In the genomic region with DNA sequence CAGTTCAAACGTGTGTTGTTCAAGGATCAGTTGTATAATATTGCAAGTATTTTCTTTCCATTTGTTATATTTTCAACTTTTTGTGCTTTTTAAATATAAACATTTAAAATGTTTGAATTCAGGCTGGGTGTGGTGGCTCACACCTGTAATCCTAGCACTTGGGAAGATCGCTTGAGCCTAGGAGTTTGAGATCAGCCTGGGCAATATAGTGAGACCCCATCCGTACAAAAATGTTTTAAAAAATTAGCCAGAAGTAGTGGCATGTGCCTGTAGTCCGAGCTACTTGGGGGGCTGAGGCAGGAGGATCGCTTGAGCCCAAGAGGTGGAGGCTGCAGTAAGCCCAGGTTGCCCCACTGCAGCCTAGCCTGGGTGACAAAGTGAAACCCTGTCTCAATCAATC, we compare ENCODE assay signal across 27 cellular contexts. TPM values are rescaled to one million over a fixed set of nuclear protein-coding genes. Genes with fewer than 3 reads are reported as not detected.
DNase-seq lines count a peak whose midpoint lies in the region; ATAC-seq, FAIRE-seq and TF ChIP-seq lines count a peak whose summit lies in the region.
"Had no signal": no experiment of that assay in that cellular context is flagged by ENCODE, and none has a peak within 500 bp of the region (broad histone marks: within the 10 kb centered on the region; RNA-seq: fewer than 3 reads in every experiment).

No MANE protein-coding gene starts in this region.

- H3K9me1 ChIP-seq in K562 (ENCODE audit: control insufficient read depth, insufficient read depth, low read length) = no peaks in the 10 kb centered on the region

- in situ Hi-C loops in K562 (cut with MboI) = no loop called here

- H3K4me2 ChIP-seq in K562 (ENCODE audit: insufficient read depth, low read length) = no peak overlapping the region
- H3K4me2 ChIP-seq: BLaER1 treated with 17β-estradiol and CSF1 and Interleukin-3, amounts not matched to agents 10 nM and 100 nM had no signal

- intact Hi-C loops in K562 (cut with micrococcal nuclease) = no loop called here

- H3K36me3 ChIP-seq in HEK293 (ENCODE audit: control insufficient read depth in 2 of 2, insufficient read depth in 1 of 2, low read length in 2 of 2) (no peaks in the 10 kb centered on the region), K562 (ENCODE audit: control insufficient read depth, insufficient read depth, low read length) (no peaks in the 10 kb centered on the region), BE2C (no peaks in the 10 kb centered on the region)
- H3K36me3 ChIP-seq: BLaER1 treated with 17β-estradiol and CSF1 and Interleukin-3, amounts not matched to agents 10 nM and 100 nM had no signal

- no peak for TF ChIP-seq RAD21 in K562 (CRISPR knock-in tag; conservative IDR thresholded peaks at IDR 0.05 in 1 of 2, IDR thresholded peaks at IDR 0.05 in 1 of 2)

- no peak for TF ChIP-seq POLR2A in K562 (conservative IDR thresholded peaks at IDR 0.05)

- FAIRE-seq in K562 (lab: Jason Lieb, UNC) = no peak
- FAIRE-seq: D721Med, GM12878, GM12892, GM18507 had no signal

- WGBS in K562 (ENCODE audit: insufficient coverage, low coverage, missing lambda C conversion rate) = 86% methylated on average over 5 of the region's 5 CpGs

- ATAC-seq in K562 = no peak
- ATAC-seq: CD8-positive, alpha-beta T cell; GM12878 had no signal

- H4K20me1 ChIP-seq in K562 (replicated peaks; ENCODE audit: control insufficient read depth, insufficient read depth, low read length) = no peaks in the 10 kb centered on the region

- POLR2A ChIA-PET in HEK293 (lab: Yijun Ruan, JAX) (interaction anchor here (1.4 kb wide), 1 partner anchor 11 kb away, joined by 4 read pairs; the partner anchor contains the start of gene PROS1), HEK293T (lab: Yijun Ruan, JAX) (interaction anchor here (1.6 kb wide), 1 partner anchor 78 kb away, joined by 7 read pairs; the partner anchor contains the start of genes DHFR2 and NSUN3), K562 (lab: Yijun Ruan, JAX) (no interaction called here)

- TF ChIP-seq EP300 in K562 (IDR thresholded peaks at IDR 0.05; ENCODE audit: low read length) = no peak

- DNase-seq in HEK293T (ENCODE audit: extremely low spot score) (no peak), K562 (ENCODE audit: extremely low read depth in 1 of 4, low spot score in 3 of 4) (no peak), DMS53 (lab: John Stamatoyannopoulos, UW) (no peak), NCI-H526 (lab: John Stamatoyannopoulos, UW) (no peak), BE2C (no peak)
- DNase-seq: 8988T; ACHN; Caco-2; Calu3; CD4-positive, alpha-beta T cell; CD8-positive, alpha-beta T cell; DMS79; DND-41; EL; GDM1 had no signal

- CTCF ChIA-PET in HEK293 (lab: Yijun Ruan, JAX) = interaction anchor here (0.7 kb wide), 1 partner anchor 250 kb away, joined by 3 read pairs; no protein-coding TSS in a partner anchor
- CTCF ChIA-PET in HEK293T (lab: Yijun Ruan, JAX) = no interaction called here
- CTCF ChIA-PET in K562 (lab: Yijun Ruan, JAX; ENCODE audit: low intra/inter-chr PET ratio) = no interaction called here

- H3K9ac ChIP-seq in K562 (ENCODE audit: insufficient read depth in 1 of 2, low read depth in 2 of 2, low read length in 2 of 2) = no peak overlapping the region
- H3K9ac ChIP-seq: BLaER1 treated with 17β-estradiol and CSF1 and Interleukin-3, amounts not matched to agents 10 nM and 100 nM had no signal

- TF ChIP-seq CTCF in HEK293 (tag by site-specific recombination; IDR thresholded peaks at IDR 0.05) = no peak
- no peak for TF ChIP-seq CTCF in K562 (IDR thresholded peaks at IDR 0.05 in 2 of 3, conservative IDR thresholded peaks at IDR 0.05 in 1 of 3; ENCODE audit: insufficient read depth in 2 of 3, low read depth in 1 of 3, low read length in 3 of 3)
- no peak for TF ChIP-seq CTCF in BE2C (IDR thresholded peaks at IDR 0.05; ENCODE audit: low read depth, low read length)

- H3K27me3 ChIP-seq in K562 (ENCODE audit: control insufficient read depth in 2 of 2, insufficient read depth in 2 of 2, low read length in 2 of 2) (no peaks in the 10 kb centered on the region), BE2C (no peaks in the 10 kb centered on the region)
- H3K27me3 ChIP-seq: BLaER1 treated with 17β-estradiol and CSF1 and Interleukin-3, amounts not matched to agents 10 nM and 100 nM had no signal

- H3K27ac ChIP-seq in HEK293 (ENCODE audit: extremely low read depth, low read depth, low read length) (no peak overlapping the region), K562 (ENCODE audit: extremely low read depth, low read depth, low read length) (no peak overlapping the region)
- H3K27ac ChIP-seq: BLaER1 treated with 17β-estradiol and CSF1 and Interleukin-3, amounts not matched to agents 10 nM and 100 nM; C4-2B had no signal

- no peak overlapping the region for H3K4me3 ChIP-seq in HEK293 (ENCODE audit: low read depth, low read length)
- no peak overlapping the region for H3K4me3 ChIP-seq in K562
- H3K4me3 ChIP-seq in BE2C (ENCODE audit: low read depth, low read length) = no peak overlapping the region
- H3K4me3 ChIP-seq: BLaER1 treated with 17β-estradiol and CSF1 and Interleukin-3, amounts not matched to agents 10 nM and 100 nM; GM12878 had no signal

- no TSS peak for BruUV-seq in K562 (replicated peaks; lab: Mats Ljungman, UMichigan)

- peaks cover 84% of the 10 kb centered on the region for H3K79me2 ChIP-seq in K562 (ENCODE audit: control insufficient read depth, insufficient read depth, low read length)

- no peak overlapping the region for H2AFZ ChIP-seq in K562 (ENCODE audit: low read depth, low read length)

- H3K9me3 ChIP-seq in HEK293 (ENCODE audit: control insufficient read depth, insufficient read depth, low read depth, low read length) = no peaks in the 10 kb centered on the region
- no peaks in the 10 kb centered on the region for H3K9me3 ChIP-seq in K562 (replicated peaks; ENCODE audit: control insufficient read depth, insufficient read depth, low read depth, low read length)
- no peaks in the 10 kb centered on the region for H3K9me3 ChIP-seq in BE2C
- H3K9me3 ChIP-seq: BLaER1 treated with 17β-estradiol and CSF1 and Interleukin-3, amounts not matched to agents 10 nM and 100 nM; Caco-2 had no signal

- peaks cover 8% of the 10 kb centered on the region; the same call in 1 of the 2 replicates for H3K4me1 ChIP-seq in HEK293 (ENCODE audit: control insufficient read depth, insufficient read depth, low read length)
- H3K4me1 ChIP-seq in K562 (replicated peaks in 1 of 2; ENCODE audit: control insufficient read depth in 2 of 2, insufficient read depth in 2 of 2, low read length in 2 of 2) = peaks cover 2 to 10% of the 10 kb centered on the region in 2 experiments; a peak in 2 of 5 replicates
- H3K4me1 ChIP-seq in BE2C = no peaks in the 10 kb centered on the region; the same call in 1 of the 2 replicates
- H3K4me1 ChIP-seq: Caco-2 had no signal

RNA-seq across cellular contexts. Expression of gene ARL13B, which starts 4.7 kb away (rescaled TPM):
- 5.9 and 11.5 TPM in 2 replicates for total RNA-seq in K562 (2011; cell fraction: chromatin; rRNA removed; ENCODE audit: low replicate concordance)
- total RNA-seq in K562 (2011; cell fraction: nucleolus; rRNA removed) = 5.2 and 10.0 TPM in 2 replicates
- 4.8 and 5.1 TPM in 2 replicates for total RNA-seq in K562 (2011; cell fraction: nucleoplasm; rRNA removed)
- total RNA-seq in K562 (2014; rRNA removed) (11.0 and 12.2 TPM in 2 replicates), K562 (2014; rRNA removed; fragmentation: Illumina TruSeq; extraction: Trizol) (14.3 and 17.3 TPM in 2 replicates), K562 (2015; rRNA removed; fragmentation: Illumina TruSeq; extraction: Trizol) (15.5 and 16.9 TPM in 2 replicates), K562 (2021) (16.1 and 16.4 TPM in 2 replicates)
- polyA plus RNA-seq in K562 (2011; rRNA removed) (6.8 and 9.6 TPM in 2 replicates), K562 (2014; fragmentation: Illumina TruSeq; extraction: Trizol) (12.0 and 14.1 TPM in 2 replicates), K562 (2014; fragmentation: Nextera tagmentation; extraction: Ambion mirVana) (1 to 10 TPM; 4.1 to 5.5 TPM), K562 (2014; rRNA removed) (11.1 and 11.3 TPM in 2 replicates)
- polyA plus RNA-seq in K562 (2011; cell fraction: cytosol; rRNA removed) = 3.4 and 7.7 TPM in 2 replicates
- 3.0 and 3.3 TPM in 2 replicates for polyA plus RNA-seq in K562 (2011; cell fraction: nucleus; rRNA removed)
- polyA plus RNA-seq in K562 (2012) = 6.1 and 9.4 TPM in 2 replicates
- polyA minus RNA-seq in K562 (2011; rRNA and poly(A)+ RNA removed) = 7.5 and 8.6 TPM in 2 replicates
- polyA minus RNA-seq in K562 (2011; cell fraction: cytosol; rRNA and poly(A)+ RNA removed) = 11.6 and 14.7 TPM in 2 replicates
- 5.6 and 10.0 TPM in 2 replicates for polyA minus RNA-seq in K562 (2011; cell fraction: nucleus; rRNA and poly(A)+ RNA removed)
- polyA plus RNA-seq in BE2C (2012; ENCODE audit: insufficient read depth, insufficient read length, low read depth) = 8.7 TPM

RNA-seq across cellular contexts. Expression of gene PROS1, which starts 10.9 kb away (rescaled TPM):
- 22.7 and 61.5 TPM in 2 replicates for total RNA-seq in K562 (2011; cell fraction: chromatin; rRNA removed; ENCODE audit: low replicate concordance)
- 25.8 and 29.7 TPM in 2 replicates for total RNA-seq in K562 (2011; cell fraction: nucleolus; rRNA removed)
- total RNA-seq in K562 (2011; cell fraction: nucleoplasm; rRNA removed) = 52.1 and 61.8 TPM in 2 replicates
- 16.8 and 18.0 TPM in 2 replicates for total RNA-seq in K562 (2014; rRNA removed)
- total RNA-seq in K562 (2014; rRNA removed; fragmentation: Illumina TruSeq; extraction: Trizol) = 31.1 and 35.9 TPM in 2 replicates
- total RNA-seq in K562 (2015; rRNA removed; fragmentation: Illumina TruSeq; extraction: Trizol) = 27.9 and 29.7 TPM in 2 replicates
- total RNA-seq in K562 (2021) = 22.6 and 22.7 TPM in 2 replicates
- 30.8 and 50.5 TPM in 2 replicates for polyA plus RNA-seq in K562 (2011; rRNA removed)
- 11.5 and 13.2 TPM in 2 replicates for polyA plus RNA-seq in K562 (2011; cell fraction: cytosol; rRNA removed)
- polyA plus RNA-seq in K562 (2011; cell fraction: nucleus; rRNA removed) = 11.6 and 15.2 TPM in 2 replicates
- polyA plus RNA-seq in K562 (2012) = 23.0 and 23.9 TPM in 2 replicates
- 22.4 and 22.9 TPM in 2 replicates for polyA plus RNA-seq in K562 (2014; fragmentation: Illumina TruSeq; extraction: Trizol)
- polyA plus RNA-seq in K562 (2014; fragmentation: Nextera tagmentation; extraction: Ambion mirVana) = 1 to 10 TPM; 5.5 to 9.6 TPM
- polyA plus RNA-seq in K562 (2014; rRNA removed) = 20.1 and 22.1 TPM in 2 replicates
- polyA minus RNA-seq in K562 (2011; rRNA and poly(A)+ RNA removed) = 34.6 and 47.0 TPM in 2 replicates
- polyA minus RNA-seq in K562 (2011; cell fraction: cytosol; rRNA and poly(A)+ RNA removed) = 11.8 and 18.5 TPM in 2 replicates
- 9.7 and 10.8 TPM in 2 replicates for polyA minus RNA-seq in K562 (2011; cell fraction: nucleus; rRNA and poly(A)+ RNA removed)
- 21.0 TPM for polyA plus RNA-seq in BE2C (2012; ENCODE audit: insufficient read depth, insufficient read length, low read depth)
- total RNA-seq: CD4-positive, alpha-beta T cell; CD8-positive, alpha-beta T cell had no signal
- polyA plus RNA-seq: GM12878 had no signal

RNA-seq across cellular contexts. Expression of gene STX19, which starts 43.8 kb away (rescaled TPM):
- total RNA-seq in K562 (2011; cell fraction: chromatin; rRNA removed; ENCODE audit: low replicate concordance) = not detected in 2 replicates
- not detected in 2 replicates for total RNA-seq in K562 (2011; cell fraction: nucleolus; rRNA removed)
- total RNA-seq in K562 (2011; cell fraction: nucleoplasm; rRNA removed) = not detected in 2 replicates
- total RNA-seq in K562 (2014; rRNA removed) (not detected in 2 replicates), K562 (2014; rRNA removed; fragmentation: Illumina TruSeq; extraction: Trizol) (not detected in 2 replicates), K562 (2015; rRNA removed; fragmentation: Illumina TruSeq; extraction: Trizol) (not detected in 2 replicates), K562 (2021) (not detected in 2 replicates)
- polyA plus RNA-seq in K562 (2011; rRNA removed) (not detected in 2 replicates), K562 (2014; fragmentation: Illumina TruSeq; extraction: Trizol) (not detected in 2 replicates), K562 (2014; fragmentation: Nextera tagmentation; extraction: Ambion mirVana) (under 1 TPM in 1 of 2 experiments, not detected in 1; 0.04 TPM), K562 (2014; rRNA removed) (not detected in 2 replicates)
- not detected in 2 replicates for polyA plus RNA-seq in K562 (2011; cell fraction: cytosol; rRNA removed)
- not detected in 2 replicates for polyA plus RNA-seq in K562 (2011; cell fraction: nucleus; rRNA removed)
- not detected in 2 replicates for polyA plus RNA-seq in K562 (2012)
- polyA minus RNA-seq in K562 (2011; rRNA and poly(A)+ RNA removed) = not detected in 2 replicates
- not detected in 2 replicates for polyA minus RNA-seq in K562 (2011; cell fraction: cytosol; rRNA and poly(A)+ RNA removed)
- polyA minus RNA-seq in K562 (2011; cell fraction: nucleus; rRNA and poly(A)+ RNA removed) = not detected in 2 replicates
- not detected for polyA plus RNA-seq in BE2C (2012; ENCODE audit: insufficient read depth, insufficient read length, low read depth)
- total RNA-seq: A673; Caco-2; CD4-positive, alpha-beta T cell; CD8-positive, alpha-beta T cell; Daoy; G401; GM12878 had no signal
- polyA plus RNA-seq: AG04450, BJ had no signal

Comparison
In these comparisons a context has a peak if more than half of its experiments do, and no peak if none do; other contexts are left out.
1. Of the 44 proteins assayed by ChIP-seq in both K562 and HEK293: peak only in K562: none; only in HEK293: none; in both: ZNF121; in neither: 43.